9 cellular contexts compared by ENCODE assay signal in the genomic region with DNA sequence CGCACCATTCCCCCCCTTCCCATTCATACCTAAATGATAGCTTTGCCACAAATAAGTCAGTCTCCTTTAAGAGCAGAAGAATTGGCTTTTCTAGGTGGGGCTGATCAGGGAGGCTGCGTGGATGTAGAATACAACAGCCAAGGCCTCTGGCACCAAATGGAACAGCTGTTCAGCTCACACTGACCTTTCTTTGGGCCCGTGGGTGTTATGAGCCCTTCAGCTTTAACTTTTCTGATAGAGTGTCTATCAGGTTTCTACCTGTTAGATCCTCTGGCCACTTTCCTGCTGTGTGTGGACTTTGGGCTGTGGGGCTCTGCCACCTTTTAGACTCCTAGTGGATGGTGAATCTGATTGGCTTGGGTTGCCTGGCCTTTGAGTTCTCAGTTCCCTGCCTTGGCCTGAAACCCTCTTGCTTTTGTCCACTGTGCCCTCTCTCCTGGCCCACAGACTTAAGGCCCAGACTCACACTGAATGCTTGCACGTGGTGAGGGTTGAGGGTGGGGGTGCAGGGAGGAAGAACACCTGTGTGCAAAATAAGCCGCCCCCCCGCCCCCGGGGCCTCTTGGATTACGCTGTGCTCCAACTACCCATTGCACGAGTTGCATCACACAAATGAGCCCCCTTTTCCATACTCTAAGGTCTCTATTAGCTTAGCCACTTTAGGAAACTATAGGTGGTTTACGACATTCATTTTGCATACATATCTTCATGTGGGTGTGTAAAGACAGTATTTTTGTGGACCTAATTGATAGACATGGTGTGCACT. TPM values are rescaled to one million over a fixed set of nuclear protein-coding genes. Genes with fewer than 3 reads are reported as not detected.
DNase-seq lines count a peak whose midpoint lies in the region; ATAC-seq, FAIRE-seq and TF ChIP-seq lines count a peak whose summit lies in the region.
"Had no signal": no experiment of that assay in that cellular context is flagged by ENCODE, and none has a peak within 500 bp of the region (broad histone marks: within the 10 kb centered on the region; RNA-seq: fewer than 3 reads in every experiment).

No MANE protein-coding gene starts in this region.

- no peak overlapping the region for H3K18ac ChIP-seq in H9 (ENCODE audit: insufficient read length, low read depth, low read length)

- H3K36me3 ChIP-seq in ectodermal cell (ENCODE audit: control insufficient read depth, insufficient read depth, low read length), result no peaks in the 10 kb centered on the region
- H3K36me3 ChIP-seq in muscle layer of duodenum (ENCODE audit: control insufficient read depth in 1 of 2, insufficient read depth in 2 of 2, low read length in 2 of 2), result no peaks in the 10 kb centered on the region
- H3K36me3 ChIP-seq in testis (ENCODE audit: low read depth, missing control alignments), result no peaks in the 10 kb centered on the region
- H3K36me3 ChIP-seq: neutrophil had no signal

- CTCF ChIA-PET in A549 (lab: Yijun Ruan, JAX), result interaction anchor here (0.6 to 2.5 kb wide), 44 partner anchors 8 to 439 kb away, joined by 3 to 45 read pairs (median 4); a partner anchor contains a TSS
- CTCF ChIA-PET in activated B cell treated with CpG ODN at 0.5 μM for 24 hours (lab: Charles Lee), result interaction anchor here (0.6 to 2.9 kb wide), 9 partner anchors 11 to 1462 kb away, joined by 3 to 12 read pairs (median 3); a partner anchor contains a TSS

- H3K79me2 ChIP-seq in H9 (ENCODE audit: insufficient read depth, low read length), result peaks cover 11% of the 10 kb centered on the region; the same call in 1 of the 2 replicates

- POLR2A ChIA-PET in A549 (lab: Yijun Ruan, JAX), result interaction anchor here (0.7 to 1.1 kb wide), 6 partner anchors 11 to 594 kb away, joined by 3 to 5 read pairs (median 4); a partner anchor contains a TSS
- POLR2A ChIA-PET in activated B cell treated with CpG ODN at 0.5 μM for 24 hours (lab: Charles Lee), result interaction anchor here (0.5 to 2.4 kb wide), 12 partner anchors 33 to 466 kb away, joined by 3 to 12 read pairs (median 4); a partner anchor contains a TSS

- no peak overlapping the region for H3K56ac ChIP-seq in H9 (ENCODE audit: insufficient read length, low read depth, low read length)

- no peaks in the 10 kb centered on the region for H3K79me1 ChIP-seq in H9 (ENCODE audit: insufficient read depth, low read depth, low read length, poor library complexity, severe bottlenecking)

- H3K36me3 Mint-ChIP-seq in H9 (ENCODE audit: insufficient read depth in 1 of 3, low read depth in 3 of 3) (peaks cover 3 to 5% (median 4%) of the 10 kb centered on the region in 3 experiments; a peak in 4 of 7 replicates), activated B cell treated with CpG ODN at 0.5 μM for 24 hours (ENCODE audit: low read depth) (peaks cover 6% of the 10 kb centered on the region)

- H3K27ac ChIP-seq in A549 (peak overlapping the region; percentile 98 to 99), H9 (ENCODE audit: insufficient read length, low read depth, low read length) (peak overlapping the region; percentile 94), ectodermal cell (ENCODE audit: insufficient read depth, low read depth, low read length, poor library complexity, severe bottlenecking) (peak overlapping the region; percentile 56), muscle layer of duodenum (ENCODE audit: low read length) (peak overlapping the region; percentile 61), testis (peak overlapping the region; percentile 49 to 89)

- H2BK15ac ChIP-seq in H9 (ENCODE audit: low read depth, low read length), result no peak overlapping the region

- H3K27ac Mint-ChIP-seq in H9 (peak overlapping the region; percentile 97 to 100 (median 99)), activated B cell treated with CpG ODN at 0.5 μM for 24 hours (peak overlapping the region; percentile 94)

- ATAC-seq in A549 (peak; percentile 14 to 24), activated B cell treated with CpG ODN at 0.5 μM for 24 hours (ENCODE audit: low read depth) (no peak)

- H2BK5ac ChIP-seq in H9 (ENCODE audit: insufficient read length, low read length), result no peak overlapping the region

- no peak overlapping the region for H4K91ac ChIP-seq in H9 (ENCODE audit: insufficient read length, low read depth, low read length)

- no peak overlapping the region for H3T11ph ChIP-seq in H9 (ENCODE audit: low read length)

- TF ChIP-seq EP300 in A549 (IDR thresholded peaks at IDR 0.05), result no peak

- H2BK12ac ChIP-seq in H9 (ENCODE audit: insufficient read length, low read depth, low read length), result no peak overlapping the region

- peak overlapping the region; percentile 89 for H3K4me3 ChIP-seq in A549
- peak overlapping the region; percentile 84 for H3K4me3 ChIP-seq in ectodermal cell (ENCODE audit: insufficient read depth, low read depth, low read length)
- H3K4me3 ChIP-seq in muscle layer of duodenum (ENCODE audit: low read depth in 1 of 2, low read length in 2 of 2), result peak overlapping the region; percentile 73 to 78
- peak overlapping the region; percentile 88 to 94 for H3K4me3 ChIP-seq in testis

- H2AFZ ChIP-seq in H9 (ENCODE audit: low read length), result no peak overlapping the region

- H3K9me3 Mint-ChIP-seq in H9, result no peaks in the 10 kb centered on the region
- H3K9me3 Mint-ChIP-seq in activated B cell treated with CpG ODN at 0.5 μM for 24 hours, result no peaks in the 10 kb centered on the region

- TF ChIP-seq CTCF in A549 (IDR thresholded peaks at IDR 0.05), result no peak
- no peak for TF ChIP-seq CTCF in H9 (conservative IDR thresholded peaks at IDR 0.05)
- TF ChIP-seq CTCF in activated B cell treated with CpG ODN at 0.5 μM for 24 hours (IDR thresholded peaks at IDR 0.05), result no peak
- TF ChIP-seq CTCF in testis (IDR thresholded peaks at IDR 0.05), result no peak

- TF ChIP-seq POLR2A in A549 (IDR thresholded peaks at IDR 0.05; ENCODE audit: low read length), result no peak
- no peak for TF ChIP-seq POLR2A in testis (IDR thresholded peaks at IDR 0.05)

- WGBS in A549 (ENCODE audit: missing lambda C conversion rate), result 62% methylated on average over 10 of the region's 10 CpGs
- WGBS in H9 (ENCODE audit: extremely low coverage, insufficient read length, low lambda C conversion rate), result no CpG with 5 or more reads among the region's 10 CpGs
- WGBS in ectodermal cell, 2 experiments, result 69 to 73% methylated on average over 10 of the region's 10 CpGs
- 44 to 51% methylated on average over 9 to 10 of the region's 10 CpGs for WGBS in testis, 2 donors

- no peak overlapping the region for H2AK5ac ChIP-seq in H9 (ENCODE audit: insufficient read length, low read length)

- H3K4me1 ChIP-seq in A549, result peaks cover 31% of the 10 kb centered on the region
- peaks cover 3% of the 10 kb centered on the region; the same call in 1 of the 2 replicates for H3K4me1 ChIP-seq in H9 (ENCODE audit: insufficient read depth, low read length)
- H3K4me1 ChIP-seq in ectodermal cell (ENCODE audit: control insufficient read depth, insufficient read depth, low read length), result peaks cover 6% of the 10 kb centered on the region
- peaks cover 13 to 25% of the 10 kb centered on the region in 2 donors for H3K4me1 ChIP-seq in muscle layer of duodenum (ENCODE audit: control insufficient read depth in 1 of 2, insufficient read depth in 2 of 2, low read length in 2 of 2)
- peaks cover 17% of the 10 kb centered on the region for H3K4me1 ChIP-seq in testis

- DNase-seq in A549 (ENCODE audit: low read depth in 1 of 2, low spot score in 1 of 2) (peak in 1 of 2 experiments; percentile 43), H9 (peak; percentile 34), activated B cell treated with CpG ODN at 0.5 μM for 24 hours (peak; percentile 24), testis (no peak), NCI-H1105 treated with DMSO at 0.1 percent for 48 hours (lab: John Stamatoyannopoulos, UW) (no peak), NCI-H2196 (lab: John Stamatoyannopoulos, UW; ENCODE audit: unreplicated experiment) (no peak)

- H3K23me2 ChIP-seq in H9 (ENCODE audit: insufficient read length, low read depth, low read length, poor library complexity, severe bottlenecking), result peaks cover 3% of the 10 kb centered on the region

- H3K4me1 Mint-ChIP-seq in H9 (peaks cover 35 to 46% of the 10 kb centered on the region in 2 experiments), activated B cell treated with CpG ODN at 0.5 μM for 24 hours (peaks cover 39% of the 10 kb centered on the region)

- no peak for FAIRE-seq in A549 (lab: Jason Lieb, UNC)

- H3K4ac ChIP-seq in H9 (ENCODE audit: low read depth, low read length), result no peak overlapping the region

- no peaks in the 10 kb centered on the region; the same call in 1 of the 2 replicates for H3K27me3 Mint-ChIP-seq in H9 (ENCODE audit: low read depth)
- H3K27me3 Mint-ChIP-seq in activated B cell treated with CpG ODN at 0.5 μM for 24 hours, result no peaks in the 10 kb centered on the region

- no peak overlapping the region for H4K5ac ChIP-seq in H9 (ENCODE audit: insufficient read length, low read depth, low read length)

- H3K27me3 ChIP-seq in H9 (ENCODE audit: insufficient read depth, low read length) (no peaks in the 10 kb centered on the region), ectodermal cell (ENCODE audit: control insufficient read depth, insufficient read depth, low read length, poor library complexity, severe bottlenecking) (no peaks in the 10 kb centered on the region), muscle layer of duodenum (ENCODE audit: low read depth, low read length) (no peaks in the 10 kb centered on the region), testis (no peaks in the 10 kb centered on the region)
- H3K27me3 ChIP-seq: neutrophil had no signal

- H3K9me3 ChIP-seq in A549, result no peaks in the 10 kb centered on the region
- H3K9me3 ChIP-seq in H9 (ENCODE audit: control insufficient read depth, low read depth, low read length), result no peaks in the 10 kb centered on the region
- H3K9me3 ChIP-seq in ectodermal cell (ENCODE audit: control insufficient read depth, low read length), result no peaks in the 10 kb centered on the region
- H3K9me3 ChIP-seq in muscle layer of duodenum (ENCODE audit: control insufficient read depth in 1 of 2, low read length in 2 of 2), result no peaks in the 10 kb centered on the region
- no peaks in the 10 kb centered on the region for H3K9me3 ChIP-seq in testis
- H3K9me3 ChIP-seq: neutrophil had no signal

- H3K14ac ChIP-seq in H9 (ENCODE audit: insufficient read depth, low read length), result peak overlapping the region; percentile 23; the same call in 1 of the 2 replicates

- no peak overlapping the region for H4K8ac ChIP-seq in H9 (replicated peaks; ENCODE audit: insufficient read length, low read depth, low read length)

- H3K4me2 ChIP-seq in A549 (peak overlapping the region; percentile 78), H9 (ENCODE audit: insufficient read depth, insufficient read length, low read length) (peak overlapping the region; percentile 74)

- peak overlapping the region; percentile 86 to 91 for H3K4me3 Mint-ChIP-seq in H9
- peak overlapping the region; percentile 88 for H3K4me3 Mint-ChIP-seq in activated B cell treated with CpG ODN at 0.5 μM for 24 hours

- intact Hi-C loops in activated B cell treated with CpG ODN at 0.5 μM for 24 hours (cut with micrococcal nuclease) (loop anchor here (2.0 to 10.0 kb wide), 7 partner anchors 140 to 1342 kb away; no protein-coding TSS in a partner anchor), testis (cut with DNase I; ENCODE audit: low total_unique reads) (no loop called here)

- no peak overlapping the region for H2BK20ac ChIP-seq in H9 (ENCODE audit: low read depth, low read length, poor library complexity, severe bottlenecking)

- no peak overlapping the region for H3K9ac ChIP-seq in H9 (ENCODE audit: extremely low read depth, insufficient read length, low read length)

- H4K20me1 ChIP-seq in H9 (ENCODE audit: control insufficient read depth, insufficient read depth, insufficient read length), result no peaks in the 10 kb centered on the region

- TF ChIP-seq RAD21 in A549 (conservative IDR thresholded peaks at IDR 0.05 in 1 of 2, IDR thresholded peaks at IDR 0.05 in 1 of 2), result no peak

- no peak overlapping the region for H2BK120ac ChIP-seq in H9 (ENCODE audit: low read depth, low read length, poor library complexity, severe bottlenecking)

- H3K23ac ChIP-seq in H9 (ENCODE audit: insufficient read length, low read depth, low read length), result no peak overlapping the region

RNA-seq across cellular contexts. Expression of a gene that starts 1.3 kb away (rescaled TPM):
- 14.9 and 26.3 TPM in 2 replicates for polyA plus RNA-seq in A549 (2011; rRNA removed)
- polyA plus RNA-seq in A549 (2012; cell fraction: cytosol; rRNA removed), result 3.2 and 4.4 TPM in 2 replicates
- polyA plus RNA-seq in A549 (2012; cell fraction: nucleus; rRNA removed), result 4.6 and 6.7 TPM in 2 replicates
- 10.8 to 11.7 TPM (median 11.7 TPM) in 3 replicates for polyA plus RNA-seq in A549 (2017; fragmentation: RNase III; extraction: RNeasy Plus Mini Kit Qiagen cat#74134 plus additional on column Dnase treatment)
- 49.5 and 52.4 TPM in 2 replicates for polyA minus RNA-seq in A549 (2011; rRNA and poly(A)+ RNA removed)
- total RNA-seq in H9 (2021), result 40.4 and 43.4 TPM in 2 replicates
- total RNA-seq in activated B cell treated with CpG ODN at 0.5 μM for 24 hours, result 24.3 and 27.8 TPM in 2 replicates
- 34.2 TPM for polyA plus RNA-seq in ectodermal cell (2013, experiment 1 of 4)
- 38.5 TPM for polyA plus RNA-seq in ectodermal cell (2013, experiment 2 of 4)
- polyA plus RNA-seq in ectodermal cell (2013, experiment 3 of 4), result 29.6 TPM
- polyA plus RNA-seq in ectodermal cell (2013, experiment 4 of 4), result 32.4 TPM
- 10 to 100 TPM; 19.7 to 21.6 TPM for total RNA-seq in testis
- 17.5 TPM for polyA plus RNA-seq in testis (ENCODE audit: insufficient read depth, low read depth, low replicate concordance)

Comparison
In these comparisons a context has a peak if more than half of its experiments do, and no peak if none do; other contexts are left out.
1. DNase-seq: peak in H9 (single experiment) and activated B cell treated with CpG ODN at 0.5 μM for 24 hours (single experiment); none in testis (single experiment), NCI-H1105 treated with DMSO at 0.1 percent for 48 hours (single experiment) and NCI-H2196 (single experiment).
2. Peak in every context shown above with its lines, with median percentiles within 50 percentile points of each other: H3K27ac ChIP-seq and H3K4me3 ChIP-seq.